Comparison of ENCODE assay signal across 32 cellular contexts in genomic region chr10:118767297-118768040, GRCh38.
"Had no signal": no experiment of that assay in that cellular context is flagged by ENCODE, and none has a peak within 500 bp of the region (broad histone marks: within the 10 kb centered on the region; RNA-seq: fewer than 3 reads in every experiment).

No MANE protein-coding gene starts in this region.

- H3K36me3 Mint-ChIP-seq: activated CD8-positive, alpha-beta memory T cell treated with anti-CD3 and anti-CD28 coated beads, Interleukin-2, amount 10 ng/mL, durations not matched to agents 7 days and 5 days; activated naive CD4-positive, alpha-beta T cell treated with anti-CD3 and anti-CD28 coated beads, Interleukin-2, amount 10 ng/mL, durations not matched to agents 7 days and 5 days; activated naive CD8-positive, alpha-beta T cell had no signal

- ATAC-seq: activated CD4-positive, CD25-positive, alpha-beta regulatory T cell treated with anti-CD3 and anti-CD28 coated beads, Interleukin-2, amount 50 U/mL, for 24 hours; activated CD8-positive, alpha-beta memory T cell treated with anti-CD3 and anti-CD28 coated beads, Interleukin-2, amount 10 ng/mL, durations not matched to agents 7 days and 5 days; Right ventricle myocardium inferior had no signal

- H3K4me3 Mint-ChIP-seq: activated CD4-positive, alpha-beta memory T cell treated with anti-CD3 and anti-CD28 coated beads, Interleukin-2, amount 10 ng/mL, durations not matched to agents 7 days and 5 days; activated CD8-positive, alpha-beta memory T cell treated with anti-CD3 and anti-CD28 coated beads, Interleukin-2, amount 10 ng/mL, durations not matched to agents 7 days and 5 days; activated naive CD4-positive, alpha-beta T cell treated with anti-CD3 and anti-CD28 coated beads, Interleukin-2, amount 10 ng/mL, durations not matched to agents 7 days and 5 days; activated naive CD8-positive, alpha-beta T cell; T-helper 1 cell treated with Interleukin-12 subunit alpha and Interleukin-12 subunit beta and Interleukin-4 antibody, amounts not matched to agents 30 μg/mL and 1 μg/mL, for 36 hours; T-helper 2 cell treated with Interferon-gamma antibody and Interleukin-4, amounts not matched to agents 5 μg/mL and 100 μg/mL, for 36 hours had no signal

- H3K4me1 Mint-ChIP-seq: activated CD4-positive, alpha-beta memory T cell treated with anti-CD3 and anti-CD28 coated beads, Interleukin-2, amount 10 ng/mL, durations not matched to agents 7 days and 5 days; activated CD8-positive, alpha-beta memory T cell treated with anti-CD3 and anti-CD28 coated beads, Interleukin-2, amount 10 ng/mL, durations not matched to agents 7 days and 5 days; activated naive CD4-positive, alpha-beta T cell treated with anti-CD3 and anti-CD28 coated beads, Interleukin-2, amount 10 ng/mL, durations not matched to agents 7 days and 5 days had no signal

- H3K27ac Mint-ChIP-seq: activated CD4-positive, alpha-beta memory T cell treated with anti-CD3 and anti-CD28 coated beads, Interleukin-2, amount 10 ng/mL, durations not matched to agents 7 days and 5 days; activated CD8-positive, alpha-beta memory T cell treated with anti-CD3 and anti-CD28 coated beads, Interleukin-2, amount 10 ng/mL, durations not matched to agents 7 days and 5 days; activated naive CD4-positive, alpha-beta T cell treated with anti-CD3 and anti-CD28 coated beads, Interleukin-2, amount 10 ng/mL, durations not matched to agents 7 days and 5 days; activated naive CD8-positive, alpha-beta T cell; T-helper 1 cell treated with Interleukin-12 subunit alpha and Interleukin-12 subunit beta and Interleukin-4 antibody, amounts not matched to agents 30 μg/mL and 1 μg/mL, for 36 hours; T-helper 2 cell treated with Interferon-gamma antibody and Interleukin-4, amounts not matched to agents 5 μg/mL and 100 μg/mL, for 36 hours had no signal

- H3K9me3 Mint-ChIP-seq: activated CD4-positive, alpha-beta memory T cell treated with anti-CD3 and anti-CD28 coated beads, Interleukin-2, amount 10 ng/mL, durations not matched to agents 7 days and 5 days; activated naive CD4-positive, alpha-beta T cell treated with anti-CD3 and anti-CD28 coated beads, Interleukin-2, amount 10 ng/mL, durations not matched to agents 7 days and 5 days; T-helper 1 cell treated with Interleukin-12 subunit alpha and Interleukin-12 subunit beta and Interleukin-4 antibody, amounts not matched to agents 30 μg/mL and 1 μg/mL, for 36 hours; T-helper 2 cell treated with Interferon-gamma antibody and Interleukin-4, amounts not matched to agents 5 μg/mL and 100 μg/mL, for 36 hours had no signal

- DNase-seq: activated CD4-positive, alpha-beta memory T cell treated with anti-CD3 and anti-CD28 coated beads, Interleukin-2, amount 10 ng/mL, durations not matched to agents 7 days and 5 days; activated CD4-positive, alpha-beta T cell treated with anti-CD3 and anti-CD28 coated beads for 4 hours; activated CD8-positive, alpha-beta memory T cell treated with anti-CD3 and anti-CD28 coated beads for 24 hours; activated CD8-positive, alpha-beta memory T cell treated with anti-CD3 and anti-CD28 coated beads, Interleukin-2, amount 50 U/mL, for 48 hours; activated effector memory CD4-positive, alpha-beta T cell treated with Interleukin-2 at 50 U/mL for 16 hours; activated naive CD4-positive, alpha-beta T cell treated with anti-CD3 and anti-CD28 coated beads, Interleukin-2, amount 10 ng/mL, durations not matched to agents 7 days and 5 days; activated T-cell treated with anti-CD3 and anti-CD28 coated beads, Interleukin-2, amount 50 U/mL, for 48 hours; amniotic stem cell; aorta; brain microvascular endothelial cell; central memory CD4-positive, alpha-beta T cell; MM.1S; MV-4-11; NCI-H1092; NCI-H1436 treated with DMSO at 0.1 percent for 48 hours; NCI-H187; NCI-H2029 treated with DMSO at 0.1 percent for 48 hours; NCI-H2107; NCI-H2171; NCI-H2227 treated with DMSO at 0.1 percent for 48 hours; NCI-H446; NCI-H510A treated with DMSO at 0.1 percent for 48 hours; NCI-H526 treated with DMSO at 0.1 percent for 48 hours; NCI-H774; PC-9; SIG-M5 had no signal

- H3K27me3 Mint-ChIP-seq: activated naive CD8-positive, alpha-beta T cell had no signal
